11 cellular contexts compared by ENCODE assay signal in the genomic region with DNA sequence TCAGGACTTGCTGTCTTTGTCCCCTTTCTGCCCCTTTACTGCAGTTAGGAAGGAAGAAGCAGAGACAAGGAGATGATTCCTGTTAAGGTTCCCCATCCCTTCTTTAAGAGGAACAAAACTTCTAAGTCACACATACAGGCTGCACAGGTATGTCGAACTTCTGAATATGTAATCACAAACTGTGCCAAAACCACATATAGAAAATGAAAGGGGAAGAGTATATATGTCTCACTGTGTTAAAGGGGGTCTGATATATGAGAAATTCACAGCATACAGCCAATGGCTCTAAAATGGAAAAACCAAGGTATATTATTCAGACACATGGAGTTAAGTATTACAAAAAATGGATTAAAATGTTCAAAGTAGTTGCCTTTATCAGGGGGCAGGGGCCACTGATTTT. TPM values are rescaled to one million over a fixed set of nuclear protein-coding genes. Genes with fewer than 3 reads are reported as not detected.
A peak's percentile ranks its signal among the peaks of the same experiment; 100 is the strongest.
DNase-seq lines count a peak whose midpoint lies in the region; ATAC-seq and TF ChIP-seq lines count a peak whose summit lies in the region.
"Had no signal": no experiment of that assay in that cellular context is flagged by ENCODE, and none has a peak within 500 bp of the region (broad histone marks: within the 10 kb centered on the region; RNA-seq: fewer than 3 reads in every experiment).

No MANE protein-coding gene starts in this region.

- H3K36me3 ChIP-seq in Peyer's patch = peaks cover 0 to 20% (median 0%) of the 10 kb centered on the region in 3 donors

- no peaks in the 10 kb centered on the region for H3K9me3 ChIP-seq in Peyer's patch

- ATAC-seq in GM18498 (IDR thresholded peaks at IDR 0.05; ENCODE audit: unreplicated experiment) (peak; percentile 90), GM19397 (IDR thresholded peaks at IDR 0.05; ENCODE audit: unreplicated experiment) (peak; percentile 61), HG02798 (IDR thresholded peaks at IDR 0.05; ENCODE audit: poor library complexity, unreplicated experiment) (peak; percentile 78), HG03469 (IDR thresholded peaks at IDR 0.05; ENCODE audit: unreplicated experiment) (peak; percentile 89)
- ATAC-seq: activated CD8-positive, alpha-beta T cell treated with anti-CD3 and anti-CD28 coated beads, Interleukin-2, amount 10 ng/mL, durations not matched to agents 7 days and 5 days had no signal

- no peak for TF ChIP-seq CTCF in Peyer's patch (IDR thresholded peaks at IDR 0.05)

- H3K27ac ChIP-seq in Peyer's patch = no peak overlapping the region

- no peak for DNase-seq in NCI-H82 treated with DMSO at 0.1 percent for 48 hours (lab: John Stamatoyannopoulos, UW; ENCODE audit: unreplicated experiment)
- no peak for DNase-seq in activated CD4-positive, CD25-positive, alpha-beta regulatory T cell treated with anti-CD3 and anti-CD28 coated beads, Interleukin-2, amount 50 U/mL, for 72 hours
- no peak for DNase-seq in Peyer's patch
- DNase-seq in A172 (ENCODE audit: low spot score) = no peak
- DNase-seq: activated CD8-positive, alpha-beta T cell treated with anti-CD3 and anti-CD28 coated beads, Interleukin-2, amount 10 ng/mL, durations not matched to agents 7 days and 5 days; AML-193; NCI-H2227 treated with DMSO at 0.1 percent for 48 hours had no signal

- no peak for TF ChIP-seq POLR2A in Peyer's patch (IDR thresholded peaks at IDR 0.05)

- no peaks in the 10 kb centered on the region for H3K4me1 ChIP-seq in Peyer's patch

- H3K4me3 ChIP-seq in Peyer's patch = no peak overlapping the region

- H3K27me3 ChIP-seq in Peyer's patch = no peaks in the 10 kb centered on the region

RNA-seq across cellular contexts. Expression of a gene that starts 11.7 kb away (rescaled TPM):
- 10 to 100 TPM; 10.9 to 32.2 (median 12.7) TPM for total RNA-seq in Peyer's patch
- total RNA-seq in A172 (2014; rRNA removed; shearing (Covaris generic)) = 42.5 and 55.3 TPM in 2 replicates

RNA-seq across cellular contexts. Expression of a gene that starts 17.3 kb away (rescaled TPM):
- total RNA-seq in Peyer's patch = 10 to 100 TPM; 12.4 to 92.4 (median 17.8) TPM
- total RNA-seq in A172 (2014; rRNA removed; shearing (Covaris generic)) = 43.6 and 63.1 TPM in 2 replicates

RNA-seq across cellular contexts. Expression of a gene that starts 49.0 kb away (rescaled TPM):
- total RNA-seq in Peyer's patch = 10 to 100 TPM; 17.3 to 64.4 (median 37.1) TPM
- 49.9 and 61.0 TPM in 2 replicates for total RNA-seq in A172 (2014; rRNA removed; shearing (Covaris generic))
